In genomic region chr2:234257859-234258561, GRCh38 we compare ENCODE assay signal across 1 cellular context.
TF ChIP-seq lines count a peak whose summit lies in the region.

No MANE protein-coding gene starts in this region.

TF ChIP-seq in HCT116, 20 proteins besides CTCF, POLR2A, EP300 and RAD21 (continued from another document):
- TF ChIP-seq ZBTB33 (IDR thresholded peaks at IDR 0.05; ENCODE audit: extremely low read depth, insufficient replicate concordance, low read length) (no peak), CEBPB (IDR thresholded peaks at IDR 0.05; ENCODE audit: low read depth) (peak; percentile 63), ZFX (IDR thresholded peaks at IDR 0.05) (no peak), SIN3A (IDR thresholded peaks at IDR 0.05; ENCODE audit: low read depth) (no peak), SRF (IDR thresholded peaks at IDR 0.05; ENCODE audit: low read depth) (peak; percentile 57), SP1 (IDR thresholded peaks at IDR 0.05; ENCODE audit: low read depth) (peak; percentile 91)
